ENCODE assay signal across 8 cellular contexts in genomic region chr17:17812211-17813054, GRCh38. TPM values are rescaled to one million over a fixed set of nuclear protein-coding genes. Genes with fewer than 3 reads are reported as not detected.
DNase-seq lines count a peak whose midpoint lies in the region; ATAC-seq, FAIRE-seq and TF ChIP-seq lines count a peak whose summit lies in the region.

No MANE protein-coding gene starts in this region.

- H4K20me1 ChIP-seq in BLaER1, result peaks cover 98% of the 10 kb centered on the region

- no peak for FAIRE-seq in H54 (lab: Jason Lieb, UNC)

- H3K4me1 ChIP-seq in BLaER1 (peaks cover 84% of the 10 kb centered on the region), skeletal muscle tissue (ENCODE audit: control insufficient read depth in 3 of 3, insufficient read depth in 3 of 3, low read length in 3 of 3) (peaks cover 49 to 63% (median 55%) of the 10 kb centered on the region in 3 donors)

- peak; percentile 94 for DNase-seq in H54 (ENCODE audit: insufficient read length, low spot score)
- peak; percentile 48 to 64 (median 54) for DNase-seq in T-helper 17 cell
- peak in 46 of 58 donors; percentile 15 to 77 (median 57) for DNase-seq in anterior cingulate cortex (lab: John Stamatoyannopoulos, UW)
- peak; percentile 87 for DNase-seq in hepatic stellate cell (ENCODE audit: low spot score)

- H3K36me3 Mint-ChIP-seq in T-helper 17 cell (ENCODE audit: low read depth), result peaks cover 3% of the 10 kb centered on the region

- peak; percentile 60 for ATAC-seq in T-helper 17 cell
- ATAC-seq in HG03354 (IDR thresholded peaks at IDR 0.05; ENCODE audit: poor library complexity, severe bottlenecking, unreplicated experiment), result no peak
- ATAC-seq in HG02852 (IDR thresholded peaks at IDR 0.05; ENCODE audit: unreplicated experiment), result no peak

- no peaks in the 10 kb centered on the region for H3K27me3 Mint-ChIP-seq in T-helper 17 cell

- H3K4me2 ChIP-seq in BLaER1, result peak overlapping the region; percentile 22

- H3K4me3 ChIP-seq in BLaER1 (no peak overlapping the region), skeletal muscle tissue (ENCODE audit: low read length in 3 of 3) (no peak overlapping the region)

- no peak for TF ChIP-seq POLR2A in H54 (IDR thresholded peaks at IDR 0.05; ENCODE audit: low read depth, low read length)

- peak overlapping the region; percentile 69 for H3K27ac Mint-ChIP-seq in T-helper 17 cell

- no peaks in the 10 kb centered on the region for H3K9me3 ChIP-seq in BLaER1
- H3K9me3 ChIP-seq in T-helper 17 cell (ENCODE audit: control insufficient read depth, low read length, poor library complexity, severe bottlenecking), result no peaks in the 10 kb centered on the region
- H3K9me3 ChIP-seq in skeletal muscle tissue (ENCODE audit: control insufficient read depth in 3 of 3, low read length in 3 of 3), result no peaks in the 10 kb centered on the region

- H3K9ac ChIP-seq in BLaER1 (no peak overlapping the region), skeletal muscle tissue (ENCODE audit: low read depth in 1 of 3, low read length in 3 of 3) (peak overlapping the region in 1 of 3 donors; percentile 16)

- no peak overlapping the region for H3K27ac ChIP-seq in BLaER1
- peak overlapping the region; percentile 7 for H3K27ac ChIP-seq in skeletal muscle tissue (ENCODE audit: low read depth, low read length)

- H3K27me3 ChIP-seq in BLaER1 (no peaks in the 10 kb centered on the region), skeletal muscle tissue (ENCODE audit: control insufficient read depth in 3 of 3, insufficient read depth in 3 of 3, low read length in 3 of 3) (no peaks in the 10 kb centered on the region)

- peaks cover 86% of the 10 kb centered on the region for H3K36me3 ChIP-seq in BLaER1
- peaks cover 49 to 51% (median 49%) of the 10 kb centered on the region in 3 donors for H3K36me3 ChIP-seq in skeletal muscle tissue (ENCODE audit: control insufficient read depth in 3 of 3, insufficient read depth in 3 of 3, low read length in 3 of 3)

- peaks cover 5% of the 10 kb centered on the region for H3K4me1 Mint-ChIP-seq in T-helper 17 cell

- peak overlapping the region; percentile 31 for H3K4me3 Mint-ChIP-seq in T-helper 17 cell

RNA-seq across cellular contexts. Expression of gene SREBF1, which starts 24.4 kb away (rescaled TPM):
- 100 to 1,000 TPM; 198 to 241 TPM for total RNA-seq in T-helper 17 cell
- total RNA-seq in skeletal muscle tissue, result 23.0 TPM
